Comparison of ENCODE assay signal across 29 cellular contexts in genomic region chr7:3429981-3430380, GRCh38.
"Had no signal": no experiment of that assay in that cellular context is flagged by ENCODE, and none has a peak within 500 bp of the region (broad histone marks: within the 10 kb centered on the region; RNA-seq: fewer than 3 reads in every experiment).

No MANE protein-coding gene starts in this region.

- DNase-seq: activated B cell treated with CpG ODN at 0.5 μM for 24 hours; activated CD4-positive, alpha-beta T cell treated with anti-CD3 and anti-CD28 coated beads for 48 hours; activated CD4-positive, alpha-beta T cell treated with anti-CD3 and anti-CD28 coated beads, Interleukin-2, amount 50 U/mL, for 1 hour; activated CD4-positive, alpha-beta T cell treated with anti-CD3 and anti-CD28 coated beads, Interleukin-2, amount 50 U/mL, for 48 hours; activated CD8-positive, alpha-beta memory T cell treated with anti-CD3 and anti-CD28 coated beads for 24 hours; activated CD8-positive, alpha-beta T cell treated with anti-CD3 and anti-CD28 coated beads for 36 hours; activated gamma-delta T cell; activated naive CD4-positive, alpha-beta T cell; activated naive CD4-positive, alpha-beta T cell treated with anti-CD3 and anti-CD28 coated beads, Interleukin-2, amount 10 ng/mL, durations not matched to agents 7 days and 5 days; activated naive CD8-positive, alpha-beta T cell treated with anti-CD3 and anti-CD28 coated beads, Interleukin-2, amount 10 ng/mL, durations not matched to agents 7 days and 5 days; activated T-cell treated with anti-CD3 and anti-CD28 coated beads, Interleukin-2, amount 50 U/mL, for 1 hour; activated T-cell treated with anti-CD3 and anti-CD28 coated beads, Interleukin-2, amount 50 U/mL, for 48 hours; central memory CD4-positive, alpha-beta T cell; cerebellar nuclear complex; colonic mucosa; effector CD8-positive, alpha-beta T cell; foreskin fibroblast; gastrocnemius medialis; glutamatergic neuron; T-helper 1 cell; T-helper 17 cell; T1000; WERI-Rb-1 had no signal

- H3K9me3 ChIP-seq: ascending aorta, breast epithelium, colonic mucosa, gastrocnemius medialis had no signal

- H3K27me3 ChIP-seq: ascending aorta, breast epithelium, cardiac muscle cell, colonic mucosa, gastrocnemius medialis had no signal

- H3K4me3 ChIP-seq: ascending aorta, breast epithelium, cardiac muscle cell, colonic mucosa, gastrocnemius medialis had no signal

- H3K4me1 ChIP-seq: breast epithelium, colonic mucosa, gastrocnemius medialis had no signal

- H3K27ac ChIP-seq: ascending aorta, breast epithelium, cardiac muscle cell, colonic mucosa, gastrocnemius medialis, WERI-Rb-1 had no signal

- H3K36me3 ChIP-seq: ascending aorta, breast epithelium, cardiac muscle cell, colonic mucosa, gastrocnemius medialis, WERI-Rb-1 had no signal

- ATAC-seq: activated CD4-positive, CD25-positive, alpha-beta regulatory T cell treated with anti-CD3 and anti-CD28 coated beads, Interleukin-2, amount 50 U/mL, for 24 hours; activated CD8-positive, alpha-beta T cell treated with anti-CD3 and anti-CD28 coated beads for 36 hours; activated naive CD4-positive, alpha-beta T cell treated with anti-CD3 and anti-CD28 coated beads, Interleukin-2, amount 50 U/mL, for 72 hours; esophagus mucosa; gastrocnemius medialis; T-helper 17 cell had no signal
